In genomic region chr19:33375156-33375744, GRCh38 we compare ENCODE assay signal across 8 cellular contexts. TPM values are rescaled to one million over a fixed set of nuclear protein-coding genes. Genes with fewer than 3 reads are reported as not detected.
DNase-seq lines count a peak whose midpoint lies in the region; ATAC-seq and TF ChIP-seq lines count a peak whose summit lies in the region.

No MANE protein-coding gene starts in this region.

- POLR2A ChIA-PET in AG04450 (lab: Yijun Ruan, JAX) (interaction anchor here (1.2 to 1.8 kb wide), 2 partner anchors 19 to 22 kb away, joined by 4 to 6 read pairs; no protein-coding TSS in a partner anchor), MCF 10A (lab: Yijun Ruan, JAX) (interaction anchor here (0.6 to 6.1 kb wide), 17 partner anchors 13 to 796 kb away, joined by 3 to 110 read pairs (median 4); partner anchors contain the start of gene CEBPA)

- no TSS peak for BruUV-seq in MCF 10A (replicated peaks; lab: Mats Ljungman, UMichigan)

- no peaks in the 10 kb centered on the region for H3K27me3 Mint-ChIP-seq in MCF 10A (ENCODE audit: insufficient read depth, unreplicated experiment)

- H3K27me3 ChIP-seq in AG04450 (ENCODE audit: control insufficient read depth, insufficient read depth, low read length) (no peaks in the 10 kb centered on the region), HUES48 (ENCODE audit: control insufficient read depth, insufficient read depth, low read length) (peaks cover 3% of the 10 kb centered on the region; the same call in 1 of the 2 replicates), muscle layer of duodenum (ENCODE audit: low read depth, low read length) (no peaks in the 10 kb centered on the region)

- H3K9me3 ChIP-seq in AG04450 (ENCODE audit: control insufficient read depth, insufficient read depth, low read length) (no peaks in the 10 kb centered on the region; the same call in 1 of the 2 replicates), HUES48 (ENCODE audit: control insufficient read depth, insufficient read depth, low read length) (no peaks in the 10 kb centered on the region), muscle layer of duodenum (ENCODE audit: control insufficient read depth in 1 of 2, low read length in 2 of 2) (no peaks in the 10 kb centered on the region)

- peak overlapping the region; percentile 89 for H3K4me3 Mint-ChIP-seq in MCF 10A (ENCODE audit: unreplicated experiment)

- DNase-seq in AG04450 (ENCODE audit: low read depth, low spot score), result no peak
- DNase-seq in MCF 10A (ENCODE audit: unreplicated experiment), result no peak
- DNase-seq in GM13976 (ENCODE audit: low spot score), result no peak
- DNase-seq in COR-L47 (lab: John Stamatoyannopoulos, UW), result no peak
- no peak for DNase-seq in T-helper 9 cell

- peak overlapping the region; percentile 94 for H3K27ac Mint-ChIP-seq in MCF 10A (ENCODE audit: low read depth, unreplicated experiment)

- intact Hi-C loops in MCF 10A (cut with micrococcal nuclease), result loop anchor here (2.0 kb wide), 1 partner anchor 72 kb away; the partner anchor contains the start of gene CEBPA

- peaks cover 23% of the 10 kb centered on the region for H3K36me3 Mint-ChIP-seq in MCF 10A (ENCODE audit: insufficient read depth, unreplicated experiment)

- H3K9me3 Mint-ChIP-seq in MCF 10A (ENCODE audit: unreplicated experiment), result no peaks in the 10 kb centered on the region

- H3K9ac ChIP-seq in HUES48 (ENCODE audit: low read depth, low read length), result no peak overlapping the region

- ATAC-seq in HG03095 (IDR thresholded peaks at IDR 0.05; ENCODE audit: unreplicated experiment), result no peak

- CTCF ChIA-PET in AG04450 (lab: Charles Lee), result interaction anchor here (0.7 to 1.2 kb wide), 4 partner anchors 32 to 139 kb away, joined by 3 to 5 read pairs (median 4); partner anchors contain the start of gene CEBPA
- CTCF ChIA-PET in MCF 10A (lab: Yijun Ruan, JAX), result interaction anchor here (0.6 to 2.3 kb wide), 12 partner anchors 9 to 390 kb away, joined by 3 to 11 read pairs (median 3); partner anchors contain the start of gene CEBPA

- H3K4me3 ChIP-seq in AG04450 (ENCODE audit: low read depth, low read length), result peak overlapping the region; percentile 94
- peak overlapping the region; percentile 97 for H3K4me3 ChIP-seq in HUES48 (ENCODE audit: low read depth, low read length)
- H3K4me3 ChIP-seq in muscle layer of duodenum (ENCODE audit: low read depth in 1 of 2, low read length in 2 of 2), result peak overlapping the region; percentile 57 to 95

- H3K36me3 ChIP-seq in HUES48 (ENCODE audit: control insufficient read depth, insufficient read depth, low read length) (peaks cover 16% of the 10 kb centered on the region), muscle layer of duodenum (ENCODE audit: control insufficient read depth in 1 of 2, insufficient read depth in 2 of 2, low read length in 2 of 2) (peaks cover 10% of the 10 kb centered on the region in 2 donors)

- H3K27ac ChIP-seq in AG04450 (ENCODE audit: low read depth, low read length), result no peak overlapping the region
- no peak overlapping the region for H3K27ac ChIP-seq in HUES48 (ENCODE audit: low read depth, low read length)
- H3K27ac ChIP-seq in muscle layer of duodenum (ENCODE audit: low read length), result peak overlapping the region; percentile 2

- H3K4me1 ChIP-seq in HUES48 (ENCODE audit: control insufficient read depth, insufficient read depth, low read length) (peaks cover 35% of the 10 kb centered on the region), muscle layer of duodenum (ENCODE audit: control insufficient read depth in 1 of 2, insufficient read depth in 2 of 2, low read length in 2 of 2) (peaks cover 18 to 19% of the 10 kb centered on the region in 2 donors)

- H3K4me1 Mint-ChIP-seq in MCF 10A (ENCODE audit: insufficient read depth, unreplicated experiment), result peaks cover 41% of the 10 kb centered on the region

- TF ChIP-seq CTCF in AG04450 (IDR thresholded peaks at IDR 0.05; ENCODE audit: low read depth, low read length) (no peak), MCF 10A (IDR thresholded peaks at IDR 0.05; ENCODE audit: unreplicated experiment) (no peak), GM13976 (IDR thresholded peaks at IDR 0.05; ENCODE audit: borderline replicate concordance, control extremely low read depth, extremely low read depth, insufficient read depth, missing control alignments) (no peak)

- in situ Hi-C loops in GM13976 (cut with MboI; ENCODE audit: low sequenced_read_pairs, unreplicated experiment), result no loop called here

RNA-seq across cellular contexts. Expression of gene CEBPG, which starts 1.7 kb away (rescaled TPM):
- 24.5 and 31.6 TPM in 2 replicates for polyA plus RNA-seq in AG04450 (2011; rRNA removed)
- polyA minus RNA-seq in AG04450 (2011; rRNA and poly(A)+ RNA removed), result 22.5 and 25.8 TPM in 2 replicates
- total RNA-seq in MCF 10A (2022), result 78.5 and 91.3 TPM in 2 replicates
